Comparison of ENCODE assay signal across 10 cellular contexts in the genomic region with DNA sequence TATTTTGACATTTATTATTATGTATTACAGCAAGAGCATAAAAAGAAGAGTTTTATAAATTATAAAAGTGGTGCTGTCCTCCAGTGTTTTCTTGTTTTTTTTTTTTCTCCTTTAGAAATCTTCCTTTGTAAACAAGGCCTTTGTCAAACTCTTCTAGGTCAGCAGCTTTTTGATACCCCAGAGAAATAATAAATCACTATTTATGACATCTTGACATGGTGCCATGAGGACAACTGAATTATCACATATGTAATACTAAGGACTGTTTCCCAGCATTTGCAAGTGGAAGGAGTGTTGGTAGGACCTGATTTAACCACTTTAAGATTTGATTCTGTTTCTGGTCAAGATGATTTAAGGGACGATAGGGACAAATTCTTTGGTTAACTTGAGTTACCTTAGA. TPM values are rescaled to one million over a fixed set of nuclear protein-coding genes. Genes with fewer than 3 reads are reported as not detected.
A peak's percentile ranks its signal among the peaks of the same experiment; 100 is the strongest.
DNase-seq lines count a peak whose midpoint lies in the region; ATAC-seq and TF ChIP-seq lines count a peak whose summit lies in the region.
"Had no signal": no experiment of that assay in that cellular context is flagged by ENCODE, and none has a peak within 500 bp of the region (broad histone marks: within the 10 kb centered on the region; RNA-seq: fewer than 3 reads in every experiment).

No MANE protein-coding gene starts in this region.

- 79% methylated on average over 1 of the region's 1 CpG for WGBS in hepatocyte (ENCODE audit: low lambda C conversion rate, missing lambda C conversion rate)
- 84 to 91% methylated on average over 1 of the region's 1 CpG for WGBS in thyroid gland, 2 donors

- TF ChIP-seq POLR2A in thyroid gland (IDR thresholded peaks at IDR 0.05) (no peak), Peyer's patch (IDR thresholded peaks at IDR 0.05) (no peak)

- H4K20me1 ChIP-seq in hepatocyte (ENCODE audit: insufficient read depth, poor library complexity, severe bottlenecking): peaks cover 12% of the 10 kb centered on the region

- H3K27ac ChIP-seq in hepatocyte: no peak overlapping the region
- peak overlapping the region in 2 of 3 donors; percentile 99 for H3K27ac ChIP-seq in thyroid gland
- peak overlapping the region in 1 of 4 donors; percentile 4 for H3K27ac ChIP-seq in Peyer's patch

- H3K4me3 ChIP-seq in hepatocyte (no peak overlapping the region), thyroid gland (replicated peaks in 1 of 3) (no peak overlapping the region), Peyer's patch (no peak overlapping the region)

- H3K27me3 ChIP-seq in hepatocyte: no peaks in the 10 kb centered on the region
- H3K27me3 ChIP-seq in thyroid gland: no peaks in the 10 kb centered on the region
- H3K27me3 ChIP-seq in Peyer's patch: no peaks in the 10 kb centered on the region

- intact Hi-C loops in thyroid gland (cut with DNase I): loop anchor here (5.0 kb wide), 1 partner anchor 33 kb away; no protein-coding TSS in a partner anchor

- ATAC-seq in T-helper 17 cell: no peak

- peaks cover 65% of the 10 kb centered on the region for H3K79me2 ChIP-seq in hepatocyte

- no peaks in the 10 kb centered on the region for H3K9me3 ChIP-seq in T-helper 17 cell (ENCODE audit: control insufficient read depth, low read length, poor library complexity, severe bottlenecking)
- no peaks in the 10 kb centered on the region for H3K9me3 ChIP-seq in hepatocyte (ENCODE audit: low read depth)
- no peaks in the 10 kb centered on the region for H3K9me3 ChIP-seq in thyroid gland
- H3K9me3 ChIP-seq in Peyer's patch: no peaks in the 10 kb centered on the region

- no peaks in the 10 kb centered on the region for H3K9me3 Mint-ChIP-seq in activated naive CD4-positive, alpha-beta T cell treated with anti-CD3 and anti-CD28 coated beads, Interleukin-2, amount 50 U/mL, for 24 hours

- H3K9me2 ChIP-seq in hepatocyte (replicated peaks; ENCODE audit: insufficient read depth): no peaks in the 10 kb centered on the region

- H3K4me2 ChIP-seq in hepatocyte: peak overlapping the region; percentile 95

- H3K36me3 ChIP-seq in hepatocyte (replicated peaks; ENCODE audit: insufficient read depth, low read depth): no peaks in the 10 kb centered on the region
- no peaks in the 10 kb centered on the region for H3K36me3 ChIP-seq in thyroid gland
- no peaks in the 10 kb centered on the region for H3K36me3 ChIP-seq in Peyer's patch

- H3K27ac Mint-ChIP-seq in activated naive CD4-positive, alpha-beta T cell treated with anti-CD3 and anti-CD28 coated beads, Interleukin-2, amount 50 U/mL, for 24 hours: peak overlapping the region; percentile 49
- peak overlapping the region; percentile 94 for H3K27ac Mint-ChIP-seq in T-helper 17 cell

- H3K4me1 Mint-ChIP-seq in activated naive CD4-positive, alpha-beta T cell treated with anti-CD3 and anti-CD28 coated beads, Interleukin-2, amount 50 U/mL, for 24 hours: peaks cover 69% of the 10 kb centered on the region
- peaks cover 53% of the 10 kb centered on the region for H3K4me1 Mint-ChIP-seq in T-helper 17 cell

- H3K4me1 ChIP-seq in hepatocyte (ENCODE audit: insufficient read depth): peaks cover 26% of the 10 kb centered on the region
- peaks cover 50 to 61% of the 10 kb centered on the region in 2 donors for H3K4me1 ChIP-seq in thyroid gland
- peaks cover 0 to 47% (median 5%) of the 10 kb centered on the region in 4 donors for H3K4me1 ChIP-seq in Peyer's patch

- no peaks in the 10 kb centered on the region for H3K27me3 Mint-ChIP-seq in activated naive CD4-positive, alpha-beta T cell treated with anti-CD3 and anti-CD28 coated beads, Interleukin-2, amount 50 U/mL, for 24 hours
- H3K27me3 Mint-ChIP-seq in T-helper 17 cell: no peaks in the 10 kb centered on the region

- peaks cover 2% of the 10 kb centered on the region for H3K36me3 Mint-ChIP-seq in activated naive CD4-positive, alpha-beta T cell treated with anti-CD3 and anti-CD28 coated beads, Interleukin-2, amount 50 U/mL, for 24 hours
- peaks cover 3% of the 10 kb centered on the region for H3K36me3 Mint-ChIP-seq in T-helper 17 cell (ENCODE audit: low read depth)

- no peak overlapping the region for H2AFZ ChIP-seq in hepatocyte

- peak overlapping the region; percentile 98 for H3K4me3 Mint-ChIP-seq in activated naive CD4-positive, alpha-beta T cell treated with anti-CD3 and anti-CD28 coated beads, Interleukin-2, amount 50 U/mL, for 24 hours
- peak overlapping the region; percentile 9 for H3K4me3 Mint-ChIP-seq in T-helper 17 cell

- no peak for TF ChIP-seq CTCF in hepatocyte (IDR thresholded peaks at IDR 0.05; ENCODE audit: poor library complexity)
- TF ChIP-seq CTCF in thyroid gland (IDR thresholded peaks at IDR 0.05): no peak
- no peak for TF ChIP-seq CTCF in Peyer's patch (IDR thresholded peaks at IDR 0.05)

- no peak for DNase-seq in activated naive CD4-positive, alpha-beta T cell treated with Interleukin-2 at 50 U/mL for 16 hours
- DNase-seq in T-helper 17 cell (no peak), hepatocyte (ENCODE audit: low spot score) (no peak), thyroid gland (no peak), LoVo (ENCODE audit: low spot score) (no peak), Peyer's patch (no peak)
- DNase-seq in stimulated activated CD4-positive, alpha-beta T cell treated with anti-CD3 and anti-CD28 coated beads, Interleukin-15, amount 100 ng/mL, for 24 hours: no peak
- DNase-seq: NCI-H2171, T-helper 9 cell had no signal

RNA-seq across cellular contexts. Expression of a gene that starts 4.6 kb away (rescaled TPM):
- 100 to 1,000 TPM; 244 to 296 TPM for total RNA-seq in T-helper 17 cell
- 65.3 and 95.1 TPM in 2 replicates for total RNA-seq in hepatocyte
- polyA plus RNA-seq in hepatocyte: 30.1 and 39.9 TPM in 2 replicates
- 100 to 1,000 TPM; 148 to 217 (median 196) TPM for total RNA-seq in thyroid gland
- total RNA-seq in Peyer's patch: 100 to 1,000 TPM in 3 of 4 donors, 10 to 100 TPM in 1; 93.7 to 297 (median 113) TPM
